In the genomic region with DNA sequence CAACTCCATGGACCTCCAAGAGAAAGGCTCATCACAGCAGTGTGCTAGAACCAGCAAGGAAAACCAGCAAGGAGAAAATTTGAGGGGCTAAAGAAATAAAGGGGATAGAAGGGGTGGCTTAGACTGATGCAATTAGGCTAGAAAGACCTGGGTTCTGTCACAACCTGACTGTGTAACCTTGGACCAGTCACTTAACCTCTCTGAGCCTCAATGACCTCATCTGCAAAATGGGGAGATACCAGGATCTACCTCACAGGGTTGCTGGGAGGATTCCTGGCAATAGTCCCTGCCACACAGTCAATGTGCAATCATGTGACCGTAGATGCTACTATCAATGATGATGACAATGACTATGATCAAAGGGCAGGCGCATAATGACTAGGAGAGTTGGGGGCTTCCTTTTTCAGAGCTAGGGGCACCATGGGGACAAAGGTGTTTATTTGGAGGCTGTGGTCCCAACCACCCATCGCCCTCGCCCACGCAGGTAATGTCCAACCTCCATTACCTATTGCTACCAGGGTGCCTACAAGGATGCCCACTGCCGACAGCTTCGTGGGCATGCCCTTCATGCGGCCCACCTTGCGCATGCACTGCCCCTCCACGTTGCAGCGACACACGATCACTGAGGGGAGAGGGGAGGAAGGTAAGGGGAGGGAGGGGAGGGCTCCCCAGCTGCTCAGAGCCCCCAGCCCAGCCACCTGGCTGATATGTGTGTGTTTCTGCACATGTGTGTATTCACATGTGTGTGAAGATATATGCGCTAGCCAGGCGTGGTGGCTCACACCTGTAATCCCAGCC, we compare ENCODE assay signal across 19 cellular contexts. TPM values are rescaled to one million over a fixed set of nuclear protein-coding genes. Genes with fewer than 3 reads are reported as not detected.
A peak's percentile ranks its signal among the peaks of the same experiment; 100 is the strongest.
DNase-seq lines count a peak whose midpoint lies in the region; ATAC-seq, FAIRE-seq and TF ChIP-seq lines count a peak whose summit lies in the region.
"Had no signal": no experiment of that assay in that cellular context is flagged by ENCODE, and none has a peak within 500 bp of the region (broad histone marks: within the 10 kb centered on the region; RNA-seq: fewer than 3 reads in every experiment).

No MANE protein-coding gene starts in this region.

- no peak for ATAC-seq in natural killer cell treated with Interleukin-12 subunit alpha and Interleukin-12 subunit beta and Interleukin-15 and Interleukin-18, amount 100 ng/mL, for 72 hours
- ATAC-seq in stimulated activated naive CD8-positive, alpha-beta T cell treated with anti-CD3 and anti-CD28 coated beads, Interleukin-15, Interleukin-2, amounts not matched to agents 100 U/mL and 50 U/mL, for 24 hours: no peak
- ATAC-seq in GM19463 (IDR thresholded peaks at IDR 0.05; ENCODE audit: unreplicated experiment): no peak
- ATAC-seq: CD8-positive, alpha-beta T cell had no signal

- peaks cover 18% of the 10 kb centered on the region for H3K4me1 Mint-ChIP-seq in chondrocyte (ENCODE audit: low read depth)
- H3K4me1 Mint-ChIP-seq in natural killer cell treated with Interleukin-12 subunit alpha and Interleukin-12 subunit beta and Interleukin-15 and Interleukin-18, amount 100 ng/mL, for 72 hours (ENCODE audit: low read depth in 2 of 2): no peaks in the 10 kb centered on the region

- no peaks in the 10 kb centered on the region for H3K36me3 Mint-ChIP-seq in chondrocyte (ENCODE audit: low read depth)
- H3K36me3 Mint-ChIP-seq in natural killer cell treated with Interleukin-12 subunit alpha and Interleukin-12 subunit beta and Interleukin-15 and Interleukin-18, amount 100 ng/mL, for 72 hours: no peaks in the 10 kb centered on the region
- H3K36me3 Mint-ChIP-seq: CD8-positive, alpha-beta T cell had no signal

- no peak overlapping the region for H3K27ac Mint-ChIP-seq in chondrocyte (ENCODE audit: unreplicated experiment)
- H3K27ac Mint-ChIP-seq in natural killer cell treated with Interleukin-12 subunit alpha and Interleukin-12 subunit beta and Interleukin-15 and Interleukin-18, amount 100 ng/mL, for 72 hours: no peak overlapping the region
- H3K27ac Mint-ChIP-seq: CD8-positive, alpha-beta T cell had no signal

- peaks cover 6% of the 10 kb centered on the region for H3K27me3 Mint-ChIP-seq in chondrocyte (ENCODE audit: low read depth)
- H3K27me3 Mint-ChIP-seq in natural killer cell treated with Interleukin-12 subunit alpha and Interleukin-12 subunit beta and Interleukin-15 and Interleukin-18, amount 100 ng/mL, for 72 hours: no peaks in the 10 kb centered on the region

- FAIRE-seq in GM12891 (lab: Jason Lieb, UNC): no peak
- FAIRE-seq: A549, D721Med, G401.6, GM12892 had no signal

- TF ChIP-seq CTCF in chondrocyte (IDR thresholded peaks at IDR 0.05): no peak

- no peak for TF ChIP-seq POLR2A in GM12891 (IDR thresholded peaks at IDR 0.05; ENCODE audit: low read depth, low read length)

- H3K4me3 Mint-ChIP-seq in chondrocyte (ENCODE audit: unreplicated experiment): no peak overlapping the region
- no peak overlapping the region for H3K4me3 Mint-ChIP-seq in natural killer cell treated with Interleukin-12 subunit alpha and Interleukin-12 subunit beta and Interleukin-15 and Interleukin-18, amount 100 ng/mL, for 72 hours
- H3K4me3 Mint-ChIP-seq: CD8-positive, alpha-beta T cell had no signal

- no peaks in the 10 kb centered on the region for H3K9me3 Mint-ChIP-seq in chondrocyte (ENCODE audit: low read depth)
- no peaks in the 10 kb centered on the region for H3K9me3 Mint-ChIP-seq in natural killer cell treated with Interleukin-12 subunit alpha and Interleukin-12 subunit beta and Interleukin-15 and Interleukin-18, amount 100 ng/mL, for 72 hours
- H3K9me3 Mint-ChIP-seq: CD8-positive, alpha-beta T cell had no signal

- DNase-seq in 8988T: peak; percentile 17
- peak; percentile 2 for DNase-seq in GM12891 (ENCODE audit: insufficient read length, low spot score)
- DNase-seq in chondrocyte (ENCODE audit: low spot score): peak; percentile 46
- DNase-seq in natural killer cell treated with Interleukin-12 subunit alpha and Interleukin-12 subunit beta and Interleukin-15 and Interleukin-18, amount 100 ng/mL, for 72 hours (ENCODE audit: low spot score): no peak
- no peak for DNase-seq in stimulated activated naive CD8-positive, alpha-beta T cell treated with anti-CD3 and anti-CD28 coated beads, Interleukin-15, Interleukin-2, amounts not matched to agents 100 U/mL and 50 U/mL, for 24 hours
- DNase-seq: BE2C; CD8-positive, alpha-beta T cell; COR-L47; DMS153; DMS79 treated with DMSO at 0.1 percent for 48 hours; EL; GOT3 had no signal

TF ChIP-seq in GM12891, 5 proteins besides CTCF, POLR2A, EP300 and RAD21:
- TF ChIP-seq PAX5 (IDR thresholded peaks at IDR 0.05; ENCODE audit: insufficient read depth, low read length, severe bottlenecking) (no peak), POU2F2 (IDR thresholded peaks at IDR 0.05; ENCODE audit: low read depth, low read length) (no peak), TAF1 (IDR thresholded peaks at IDR 0.05; ENCODE audit: low read depth, low read length) (no peak), POLR2AphosphoS5 (IDR thresholded peaks at IDR 0.05; ENCODE audit: low read depth, low read length) (no peak), SPI1 (IDR thresholded peaks at IDR 0.05; ENCODE audit: low read depth, low read length) (no peak)

RNA-seq across cellular contexts. Expression of a gene that starts 9.7 kb away (rescaled TPM):
- polyA plus RNA-seq in GM12891 (2012; ENCODE audit: low read depth, missing spikeins): not detected
- not detected in 3 replicates for total RNA-seq in chondrocyte
- not detected for total RNA-seq in natural killer cell treated with Interleukin-12 subunit alpha and Interleukin-12 subunit beta and Interleukin-15 and Interleukin-18, amount 100 ng/mL, for 72 hours
- total RNA-seq: CD8-positive, alpha-beta T cell; HT1080 had no signal
- polyA plus RNA-seq: AG04450 had no signal

RNA-seq across cellular contexts. Expression of a gene that starts 16.4 kb away (rescaled TPM):
- polyA plus RNA-seq in GM12891 (2012; ENCODE audit: low read depth, missing spikeins): 2.7 TPM
- total RNA-seq in chondrocyte: 0.75 to 6.5 TPM (median 4.4 TPM) in 3 replicates
- 10 to 100 TPM in 1 of 2 donors, 1 to 10 TPM in 1; 2.3 to 12.8 TPM for total RNA-seq in natural killer cell treated with Interleukin-12 subunit alpha and Interleukin-12 subunit beta and Interleukin-15 and Interleukin-18, amount 100 ng/mL, for 72 hours
- total RNA-seq: HT1080 had no signal

RNA-seq across cellular contexts. Expression of a gene that starts 25.2 kb away (rescaled TPM):
- polyA plus RNA-seq in GM12891 (2012; ENCODE audit: low read depth, missing spikeins): 140 TPM
- total RNA-seq in chondrocyte: 55.9 to 64.9 TPM (median 61.3 TPM) in 3 replicates
- total RNA-seq in natural killer cell treated with Interleukin-12 subunit alpha and Interleukin-12 subunit beta and Interleukin-15 and Interleukin-18, amount 100 ng/mL, for 72 hours: 100 to 1,000 TPM; 147 to 153 TPM

RNA-seq across cellular contexts. Expression of a gene that starts 26.4 kb away (rescaled TPM):
- polyA plus RNA-seq in GM12891 (2012; ENCODE audit: low read depth, missing spikeins): 11.6 TPM
- 25.2 to 27.9 TPM (median 26.0 TPM) in 3 replicates for total RNA-seq in chondrocyte
- 10 to 100 TPM; 27.7 to 36.7 TPM for total RNA-seq in natural killer cell treated with Interleukin-12 subunit alpha and Interleukin-12 subunit beta and Interleukin-15 and Interleukin-18, amount 100 ng/mL, for 72 hours

RNA-seq across cellular contexts. Expression of a gene that starts 28.6 kb away (rescaled TPM):
- 1.7 TPM for polyA plus RNA-seq in GM12891 (2012; ENCODE audit: low read depth, missing spikeins)
- 8.5 to 9.2 TPM (median 9.0 TPM) in 3 replicates for total RNA-seq in chondrocyte
- total RNA-seq in natural killer cell treated with Interleukin-12 subunit alpha and Interleukin-12 subunit beta and Interleukin-15 and Interleukin-18, amount 100 ng/mL, for 72 hours: 10 to 100 TPM; 28.0 to 35.0 TPM

Comparison
In these comparisons a context has a peak if more than half of its experiments do, and no peak if none do; other contexts are left out.
1. DNase-seq: peak in 8988T (single experiment), GM12891 (single experiment) and chondrocyte (single experiment); none in natural killer cell treated with Interleukin-12 subunit alpha and Interleukin-12 subunit beta and Interleukin-15 and Interleukin-18, amount 100 ng/mL, for 72 hours (single experiment) and stimulated activated naive CD8-positive, alpha-beta T cell treated with anti-CD3 and anti-CD28 coated beads, Interleukin-15, Interleukin-2, amounts not matched to agents 100 U/mL and 50 U/mL, for 24 hours (single experiment).